In the genomic region with DNA sequence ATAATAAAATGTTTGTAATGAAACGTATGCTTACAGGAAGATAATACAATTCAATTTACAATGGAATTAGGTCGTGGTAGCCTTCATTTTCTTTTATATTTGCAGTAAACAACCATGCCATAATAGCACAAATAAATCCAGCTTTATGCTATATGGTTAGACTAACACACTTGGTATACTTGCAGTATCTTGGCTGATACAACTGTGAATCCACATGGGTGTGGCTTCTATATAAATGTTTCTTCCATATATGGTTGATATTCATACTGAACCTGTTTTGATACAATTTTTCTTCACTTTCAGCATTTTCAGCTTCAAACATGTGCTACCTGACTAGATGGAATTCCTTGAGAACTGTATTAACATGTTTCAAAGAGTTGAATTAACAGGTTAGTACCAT, we compare ENCODE assay signal across 10 cellular contexts.
"Had no signal": no experiment of that assay in that cellular context is flagged by ENCODE, and none has a peak within 500 bp of the region (broad histone marks: within the 10 kb centered on the region; RNA-seq: fewer than 3 reads in every experiment).

No MANE protein-coding gene starts in this region.

- ATAC-seq: body of pancreas, left lobe of liver had no signal

- H3K9me3 Mint-ChIP-seq: activated naive CD4-positive, alpha-beta T cell treated with anti-CD3 and anti-CD28 coated beads, Interleukin-2, amount 50 U/mL, for 72 hours; memory B cell had no signal

- H3K36me3 Mint-ChIP-seq: activated naive CD4-positive, alpha-beta T cell treated with anti-CD3 and anti-CD28 coated beads, Interleukin-2, amount 50 U/mL, for 72 hours; memory B cell had no signal

- H3K27me3 Mint-ChIP-seq: memory B cell had no signal

- H3K4me1 Mint-ChIP-seq: memory B cell had no signal

- H3K27ac Mint-ChIP-seq: activated naive CD4-positive, alpha-beta T cell treated with anti-CD3 and anti-CD28 coated beads, Interleukin-2, amount 50 U/mL, for 72 hours; memory B cell had no signal

- H3K4me3 Mint-ChIP-seq: memory B cell had no signal

- H3K27me3 ChIP-seq: body of pancreas, esophagus muscularis mucosa, ovary, vagina had no signal

- H3K27ac ChIP-seq: body of pancreas, ovary, skin epidermis, vagina had no signal

- H3K36me3 ChIP-seq: esophagus muscularis mucosa, ovary, vagina had no signal

- H3K9me3 ChIP-seq: body of pancreas, esophagus muscularis mucosa, ovary, vagina had no signal

- DNase-seq: amniotic stem cell, body of pancreas, foreskin fibroblast, ovary had no signal

- H3K4me3 ChIP-seq: body of pancreas, esophagus muscularis mucosa, ovary, skin epidermis, vagina had no signal
